In genomic region chrX:71100581-71101505, GRCh38 we compare ENCODE assay signal across 11 cellular contexts. TPM values are rescaled to one million over a fixed set of nuclear protein-coding genes. Genes with fewer than 3 reads are reported as not detected.
DNase-seq lines count a peak whose midpoint lies in the region; ATAC-seq and TF ChIP-seq lines count a peak whose summit lies in the region.
"Had no signal": no experiment of that assay in that cellular context is flagged by ENCODE, and none has a peak within 500 bp of the region (broad histone marks: within the 10 kb centered on the region; RNA-seq: fewer than 3 reads in every experiment).

No MANE protein-coding gene starts in this region.

- H3K9me3 ChIP-seq in adrenal gland (replicated peaks in 1 of 3) = no peaks in the 10 kb centered on the region
- H3K9me3 ChIP-seq: esophagus muscularis mucosa, testis had no signal

- peak overlapping the region; percentile 54 for H3K27ac Mint-ChIP-seq in activated CD4-positive, alpha-beta T cell treated with anti-CD3 and anti-CD28 coated beads, Interleukin-2, amount 10 ng/mL, durations not matched to agents 7 days and 5 days
- H3K27ac Mint-ChIP-seq in T-cell = peak overlapping the region; percentile 67 to 90
- peak overlapping the region; percentile 33 to 45 for H3K27ac Mint-ChIP-seq in natural killer cell treated with Interleukin-12 subunit alpha and Interleukin-12 subunit beta and Interleukin-15 and Interleukin-18, amount 100 ng/mL, for 72 hours

- peaks cover 63% of the 10 kb centered on the region for H3K4me1 Mint-ChIP-seq in activated CD4-positive, alpha-beta T cell treated with anti-CD3 and anti-CD28 coated beads, Interleukin-2, amount 10 ng/mL, durations not matched to agents 7 days and 5 days
- H3K4me1 Mint-ChIP-seq in T-cell = peaks cover 76 to 84% (median 82%) of the 10 kb centered on the region in 3 donors
- peaks cover 31 to 58% of the 10 kb centered on the region in 2 donors for H3K4me1 Mint-ChIP-seq in natural killer cell treated with Interleukin-12 subunit alpha and Interleukin-12 subunit beta and Interleukin-15 and Interleukin-18, amount 100 ng/mL, for 72 hours (ENCODE audit: low read depth in 2 of 2)

- no peaks in the 10 kb centered on the region for H3K36me3 ChIP-seq in adrenal gland (replicated peaks in 1 of 2)
- H3K36me3 ChIP-seq: esophagus muscularis mucosa had no signal

- H3K27me3 Mint-ChIP-seq in activated CD4-positive, alpha-beta T cell treated with anti-CD3 and anti-CD28 coated beads, Interleukin-2, amount 10 ng/mL, durations not matched to agents 7 days and 5 days = no peaks in the 10 kb centered on the region
- H3K27me3 Mint-ChIP-seq in T-cell = no peaks in the 10 kb centered on the region
- peaks cover 0 to 10% of the 10 kb centered on the region in 2 donors for H3K27me3 Mint-ChIP-seq in natural killer cell treated with Interleukin-12 subunit alpha and Interleukin-12 subunit beta and Interleukin-15 and Interleukin-18, amount 100 ng/mL, for 72 hours

- ATAC-seq in T-cell (replicated peaks in 1 of 4) = peak in 3 of 4 experiments; percentile 24 to 37 (median 32)
- no peak for ATAC-seq in natural killer cell treated with Interleukin-12 subunit alpha and Interleukin-12 subunit beta and Interleukin-15 and Interleukin-18, amount 100 ng/mL, for 72 hours

- WGBS in adrenal gland, 4 donors = 69 to 93% (median 83%) methylated on average over 8 to 31 of the region's 31 CpGs

- no peak for TF ChIP-seq POLR2A in adrenal gland (IDR thresholded peaks at IDR 0.05)

- CTCF ChIA-PET in activated CD4-positive, alpha-beta T cell treated with anti-CD3 and anti-CD28 coated beads, Interleukin-2, amount 10 ng/mL, durations not matched to agents 7 days and 5 days (lab: Charles Lee) = interaction anchor here (0.6 to 4.1 kb wide), 8 partner anchors 9 to 227 kb away, joined by 3 to 15 read pairs (median 4); partner anchors contain the start of genes IL2RG and MED12
- CTCF ChIA-PET in T-cell (lab: Charles Lee) = interaction anchor here (0.6 to 4.5 kb wide), 8 partner anchors 10 to 122 kb away, joined by 3 to 37 read pairs (median 5); partner anchors contain the start of genes IL2RG (in 2 of the 2), GJB1 (in 1 of the 2) and MED12 (in 1 of the 2)

- POLR2A ChIA-PET in activated CD4-positive, alpha-beta T cell treated with anti-CD3 and anti-CD28 coated beads, Interleukin-2, amount 10 ng/mL, durations not matched to agents 7 days and 5 days (lab: Charles Lee) = interaction anchor here (1.0 to 1.4 kb wide), 3 partner anchors 11 to 17 kb away, joined by 3 to 6 read pairs (median 3); partner anchors contain the start of gene IL2RG
- POLR2A ChIA-PET in T-cell (lab: Charles Lee) = interaction anchor here (0.6 to 3.3 kb wide), 6 partner anchors 9 to 100 kb away, joined by 3 to 22 read pairs (median 11); partner anchors contain the start of genes IL2RG (in 1 of the 2) and MED12 (in 1 of the 2)

- intact Hi-C loops in adrenal gland (cut with DNase I) = no loop called here

- H3K4me3 Mint-ChIP-seq in activated CD4-positive, alpha-beta T cell treated with anti-CD3 and anti-CD28 coated beads, Interleukin-2, amount 10 ng/mL, durations not matched to agents 7 days and 5 days = no peak overlapping the region
- peak overlapping the region in 1 of 3 donors; percentile 22 for H3K4me3 Mint-ChIP-seq in T-cell
- H3K4me3 Mint-ChIP-seq in natural killer cell treated with Interleukin-12 subunit alpha and Interleukin-12 subunit beta and Interleukin-15 and Interleukin-18, amount 100 ng/mL, for 72 hours = no peak overlapping the region

- no peak for TF ChIP-seq CTCF in adrenal gland (IDR thresholded peaks at IDR 0.05)

- H3K4me1 ChIP-seq in adrenal gland (replicated peaks in 1 of 2) = peaks cover 0 to 18% of the 10 kb centered on the region in 2 donors

- no peak overlapping the region for H3K4me3 ChIP-seq in adrenal gland
- H3K4me3 ChIP-seq: esophagus muscularis mucosa, testis had no signal

- no peak for DNase-seq in activated CD4-positive, alpha-beta T cell treated with anti-CD3 and anti-CD28 coated beads, Interleukin-2, amount 10 ng/mL, durations not matched to agents 7 days and 5 days
- DNase-seq in activated CD4-positive, alpha-beta T cell treated with anti-CD3 and anti-CD28 coated beads for 1 hour = no peak
- DNase-seq in T-cell (peak in 12 of 34 experiments; percentile 9 to 43 (median 26)), NCI-H1436 treated with DMSO at 0.1 percent for 48 hours (lab: John Stamatoyannopoulos, UW) (no peak), adrenal gland (no peak)
- no peak for DNase-seq in natural killer cell treated with Interleukin-12 subunit alpha and Interleukin-12 subunit beta and Interleukin-15 and Interleukin-18, amount 100 ng/mL, for 72 hours (ENCODE audit: low spot score)
- DNase-seq: retina, testis had no signal

- H3K27me3 ChIP-seq in adrenal gland = no peaks in the 10 kb centered on the region
- H3K27me3 ChIP-seq: testis had no signal

- peaks cover 16% of the 10 kb centered on the region for H3K36me3 Mint-ChIP-seq in activated CD4-positive, alpha-beta T cell treated with anti-CD3 and anti-CD28 coated beads, Interleukin-2, amount 10 ng/mL, durations not matched to agents 7 days and 5 days (ENCODE audit: low read depth)
- peaks cover 4% of the 10 kb centered on the region for H3K36me3 Mint-ChIP-seq in T-cell
- no peaks in the 10 kb centered on the region for H3K36me3 Mint-ChIP-seq in natural killer cell treated with Interleukin-12 subunit alpha and Interleukin-12 subunit beta and Interleukin-15 and Interleukin-18, amount 100 ng/mL, for 72 hours

- H3K27ac ChIP-seq in adrenal gland = no peak overlapping the region
- H3K27ac ChIP-seq: esophagus muscularis mucosa, testis had no signal

- H3K9me3 Mint-ChIP-seq in activated CD4-positive, alpha-beta T cell treated with anti-CD3 and anti-CD28 coated beads, Interleukin-2, amount 10 ng/mL, durations not matched to agents 7 days and 5 days = no peaks in the 10 kb centered on the region
- H3K9me3 Mint-ChIP-seq in T-cell = no peaks in the 10 kb centered on the region
- H3K9me3 Mint-ChIP-seq in natural killer cell treated with Interleukin-12 subunit alpha and Interleukin-12 subunit beta and Interleukin-15 and Interleukin-18, amount 100 ng/mL, for 72 hours = no peaks in the 10 kb centered on the region

RNA-seq across cellular contexts. Expression of gene FOXO4, which starts 5.2 kb away (rescaled TPM):
- 10 to 100 TPM; 13.5 to 14.3 TPM for total RNA-seq in activated CD4-positive, alpha-beta T cell treated with anti-CD3 and anti-CD28 coated beads, Interleukin-2, amount 10 ng/mL, durations not matched to agents 7 days and 5 days
- 10 to 100 TPM; 30.4 to 45.9 (median 38.1) TPM for total RNA-seq in T-cell
- 10 to 100 TPM; 10.0 to 20.6 TPM for total RNA-seq in natural killer cell treated with Interleukin-12 subunit alpha and Interleukin-12 subunit beta and Interleukin-15 and Interleukin-18, amount 100 ng/mL, for 72 hours
- total RNA-seq in adrenal gland = 100 to 1,000 TPM in 4 of 8 donors, 10 to 100 TPM in 4; 61.3 to 126 (median 89.6) TPM
- polyA plus RNA-seq in adrenal gland = 10 to 100 TPM; 14.3 to 47.7 (median 34.2) TPM

RNA-seq across cellular contexts. Expression of gene CXorf65, which starts 5.7 kb away (rescaled TPM):
- total RNA-seq in activated CD4-positive, alpha-beta T cell treated with anti-CD3 and anti-CD28 coated beads, Interleukin-2, amount 10 ng/mL, durations not matched to agents 7 days and 5 days = 10 to 100 TPM; 25.3 to 25.5 TPM
- total RNA-seq in T-cell (10 to 100 TPM; 33.8 to 86.6 (median 39.6) TPM), adrenal gland (not detected)
- 10 to 100 TPM; 18.0 to 28.1 TPM for total RNA-seq in natural killer cell treated with Interleukin-12 subunit alpha and Interleukin-12 subunit beta and Interleukin-15 and Interleukin-18, amount 100 ng/mL, for 72 hours
- under 1 TPM in 1 of 3 donors, not detected in 2; 0.51 TPM for polyA plus RNA-seq in adrenal gland
- total RNA-seq: A673, esophagus muscularis mucosa, MCF 10A had no signal

RNA-seq across cellular contexts. Expression of gene IL2RG, which starts 10.5 kb away (rescaled TPM):
- total RNA-seq in activated CD4-positive, alpha-beta T cell treated with anti-CD3 and anti-CD28 coated beads, Interleukin-2, amount 10 ng/mL, durations not matched to agents 7 days and 5 days = 100 to 1,000 TPM; 447 to 523 TPM
- total RNA-seq in T-cell (100 to 1,000 TPM; 285 to 380 (median 312) TPM), adrenal gland (1 to 10 TPM; 1.1 to 5.5 (median 2.3) TPM)
- total RNA-seq in natural killer cell treated with Interleukin-12 subunit alpha and Interleukin-12 subunit beta and Interleukin-15 and Interleukin-18, amount 100 ng/mL, for 72 hours = 100 to 1,000 TPM; 241 to 512 TPM
- 1 to 10 TPM; 4.3 to 7.0 (median 4.9) TPM for polyA plus RNA-seq in adrenal gland

RNA-seq across cellular contexts. Expression of gene MED12, which starts 17.6 kb away (rescaled TPM):
- total RNA-seq in activated CD4-positive, alpha-beta T cell treated with anti-CD3 and anti-CD28 coated beads, Interleukin-2, amount 10 ng/mL, durations not matched to agents 7 days and 5 days = 10 to 100 TPM; 56.6 to 64.7 TPM
- total RNA-seq in T-cell (10 to 100 TPM; 63.8 to 78.3 (median 72.0) TPM), adrenal gland (100 to 1,000 TPM in 2 of 8 donors, 10 to 100 TPM in 6; 63.1 to 107 (median 91.6) TPM)
- total RNA-seq in natural killer cell treated with Interleukin-12 subunit alpha and Interleukin-12 subunit beta and Interleukin-15 and Interleukin-18, amount 100 ng/mL, for 72 hours = 10 to 100 TPM; 68.5 to 72.9 TPM
- polyA plus RNA-seq in adrenal gland = 10 to 100 TPM; 34.0 to 49.3 (median 44.3) TPM

RNA-seq across cellular contexts. Expression of gene SNX12, which starts 32.7 kb away (rescaled TPM):
- 10 to 100 TPM; 41.8 to 49.0 TPM for total RNA-seq in activated CD4-positive, alpha-beta T cell treated with anti-CD3 and anti-CD28 coated beads, Interleukin-2, amount 10 ng/mL, durations not matched to agents 7 days and 5 days
- total RNA-seq in T-cell (10 to 100 TPM; 29.6 to 42.5 (median 33.1) TPM), adrenal gland (100 to 1,000 TPM in 1 of 8 donors, 10 to 100 TPM in 7; 68.0 to 101 (median 78.8) TPM)
- total RNA-seq in natural killer cell treated with Interleukin-12 subunit alpha and Interleukin-12 subunit beta and Interleukin-15 and Interleukin-18, amount 100 ng/mL, for 72 hours = 10 to 100 TPM; 43.3 to 51.8 TPM
- polyA plus RNA-seq in adrenal gland = 10 to 100 TPM; 25.4 to 75.8 (median 42.3) TPM

Comparison
In these comparisons a context has a peak if more than half of its experiments do, and no peak if none do; other contexts are left out.
1. ATAC-seq: peak in T-cell (3 of 4); none in natural killer cell treated with Interleukin-12 subunit alpha and Interleukin-12 subunit beta and Interleukin-15 and Interleukin-18, amount 100 ng/mL, for 72 hours (0 of 2).
2. RNA of gene CXorf65, which starts 5.7 kb away (total RNA-seq): 33.8 to 86.6 TPM in T-cell, 18.0 to 28.1 TPM in natural killer cell treated with Interleukin-12 subunit alpha and Interleukin-12 subunit beta and Interleukin-15 and Interleukin-18, amount 100 ng/mL, for 72 hours and 25.3 to 25.5 TPM in activated CD4-positive, alpha-beta T cell treated with anti-CD3 and anti-CD28 coated beads, Interleukin-2, amount 10 ng/mL, durations not matched to agents 7 days and 5 days; not detected in adrenal gland; every median in the first group is over 10 times any median in the second.
3. RNA of gene IL2RG, which starts 10.5 kb away (total RNA-seq): 447 to 523 TPM in activated CD4-positive, alpha-beta T cell treated with anti-CD3 and anti-CD28 coated beads, Interleukin-2, amount 10 ng/mL, durations not matched to agents 7 days and 5 days, 241 to 512 TPM in natural killer cell treated with Interleukin-12 subunit alpha and Interleukin-12 subunit beta and Interleukin-15 and Interleukin-18, amount 100 ng/mL, for 72 hours and 285 to 380 TPM in T-cell; 1.1 to 5.5 TPM in adrenal gland; every median in the first group is over 10 times any median in the second.
4. Peak in every context shown above with its lines, with median percentiles within 50 percentile points of each other: H3K27ac Mint-ChIP-seq.